8 cellular contexts compared by ENCODE assay signal in the genomic region with DNA sequence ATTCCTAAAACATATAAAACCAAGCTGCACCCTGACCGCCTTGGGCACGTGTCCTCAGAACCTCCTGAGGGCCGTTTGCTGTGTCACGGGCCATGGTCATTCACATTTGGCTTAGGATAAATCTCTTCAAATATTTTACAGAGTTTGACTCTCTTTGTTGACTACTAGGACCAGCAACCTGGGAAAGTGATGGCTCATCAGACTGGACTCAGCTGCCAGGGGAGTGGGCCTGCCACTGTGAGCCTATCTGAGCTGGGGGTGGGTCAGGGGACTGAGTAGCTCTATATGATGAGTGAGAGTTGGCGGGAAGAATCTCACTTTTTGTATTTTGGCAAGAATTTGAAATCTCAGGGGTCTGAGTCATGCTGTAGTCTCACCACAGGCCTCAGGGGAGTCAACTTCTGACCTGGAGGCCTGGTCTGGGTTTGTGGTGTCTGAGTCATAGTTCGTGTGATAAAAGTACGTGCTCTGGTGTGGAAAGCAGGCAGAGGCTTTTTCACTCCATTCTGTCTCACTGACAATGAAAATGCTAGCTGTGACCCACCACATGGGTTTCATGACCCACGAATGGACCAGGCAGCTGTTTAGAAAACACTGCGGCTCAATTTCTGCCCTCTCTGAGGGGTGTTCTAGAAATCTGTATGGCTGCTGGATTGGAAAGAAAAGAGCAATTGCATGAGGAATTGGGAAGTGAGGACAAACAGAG. TPM values are rescaled to one million over a fixed set of nuclear protein-coding genes. Genes with fewer than 3 reads are reported as not detected.
DNase-seq lines count a peak whose midpoint lies in the region; ATAC-seq and TF ChIP-seq lines count a peak whose summit lies in the region.

No MANE protein-coding gene starts in this region.

- H3K4me3 ChIP-seq in AG04450 (ENCODE audit: low read depth, low read length) (no peak overlapping the region), adrenal gland (no peak overlapping the region), kidney epithelial cell (ENCODE audit: low read depth, low read length) (no peak overlapping the region)

- DNase-seq in AG04450 (ENCODE audit: low read depth, low spot score) (peak; percentile 88), SKM-1 treated with dmso at 0.1 percent for 144 hours (lab: John Stamatoyannopoulos, UW; ENCODE audit: unreplicated experiment) (peak; percentile 92), adrenal gland (peak; percentile 68 to 92 (median 86)), kidney epithelial cell (ENCODE audit: low read depth) (peak; percentile 96), NCI-H2196 treated with DMSO at 0.1 percent for 48 hours (lab: John Stamatoyannopoulos, UW; ENCODE audit: unreplicated experiment) (no peak)
- DNase-seq in stimulated activated CD8-positive, alpha-beta memory T cell treated with anti-CD3 and anti-CD28 coated beads, Interleukin-15, amount 100 ng/mL, for 1 hour (ENCODE audit: low read depth) = peak; percentile 48

- POLR2A ChIA-PET in AG04450 (lab: Yijun Ruan, JAX) = interaction anchor here (1.0 kb wide), 1 partner anchor 10 kb away, joined by 3 read pairs; no protein-coding TSS in a partner anchor

- H3K27me3 ChIP-seq in AG04450 (ENCODE audit: control insufficient read depth, insufficient read depth, low read length) = no peaks in the 10 kb centered on the region
- no peaks in the 10 kb centered on the region for H3K27me3 ChIP-seq in adrenal gland
- no peaks in the 10 kb centered on the region for H3K27me3 ChIP-seq in kidney epithelial cell (ENCODE audit: control insufficient read depth, insufficient read depth, low read length)

- TF ChIP-seq POLR2A in adrenal gland (IDR thresholded peaks at IDR 0.05) = peak in 1 of 2 donors; percentile 58

- no peak for TF ChIP-seq CTCF in AG04450 (IDR thresholded peaks at IDR 0.05; ENCODE audit: low read depth, low read length)
- peak in 2 of 6 experiments; percentile 22 to 33 for TF ChIP-seq CTCF in adrenal gland (IDR thresholded peaks at IDR 0.05)
- no peak for TF ChIP-seq CTCF in kidney epithelial cell (IDR thresholded peaks at IDR 0.05; ENCODE audit: insufficient read depth, low read length, poor library complexity, severe bottlenecking)

- H3K9me3 ChIP-seq in AG04450 (ENCODE audit: control insufficient read depth, insufficient read depth, low read length) = no peaks in the 10 kb centered on the region
- no peaks in the 10 kb centered on the region for H3K9me3 ChIP-seq in adrenal gland (replicated peaks in 1 of 3)

- H3K4me1 ChIP-seq in adrenal gland (replicated peaks in 1 of 2) = peaks cover 7 to 36% of the 10 kb centered on the region in 2 donors

- WGBS in adrenal gland, 4 donors = 38 to 59% (median 49%) methylated on average over 7 to 9 of the region's 9 CpGs

- ATAC-seq in GM19324 (IDR thresholded peaks at IDR 0.05; ENCODE audit: low FRiP score, unreplicated experiment) = peak; percentile 42
- peak; percentile 80 for ATAC-seq in HG03378 (IDR thresholded peaks at IDR 0.05; ENCODE audit: unreplicated experiment)

- CTCF ChIA-PET in AG04450 (lab: Charles Lee) = interaction anchor here (0.7 to 3.4 kb wide), 2 partner anchors 25 to 97 kb away, joined by 4 to 24 read pairs; no protein-coding TSS in a partner anchor

- H3K27ac ChIP-seq in AG04450 (ENCODE audit: low read depth, low read length) (peak overlapping the region; percentile 73), adrenal gland (peak overlapping the region; percentile 9 to 97 (median 81))

- intact Hi-C loops in adrenal gland (cut with DNase I) = no loop called here

- H3K36me3 ChIP-seq in adrenal gland (replicated peaks in 1 of 2) (no peaks in the 10 kb centered on the region), kidney epithelial cell (ENCODE audit: control insufficient read depth, insufficient read depth, low read length) (no peaks in the 10 kb centered on the region)

RNA-seq across cellular contexts. Expression of gene UPP1, which starts 4.2 kb away (rescaled TPM):
- polyA plus RNA-seq in AG04450 (2011; rRNA removed) (7.9 and 8.3 TPM in 2 replicates), adrenal gland (100 to 1,000 TPM in 2 of 3 donors, 10 to 100 TPM in 1; 15.9 to 132 (median 112) TPM)
- polyA minus RNA-seq in AG04450 (2011; rRNA and poly(A)+ RNA removed) = 2.2 and 3.6 TPM in 2 replicates
- total RNA-seq in adrenal gland (10 to 100 TPM in 7 of 8 donors, 1 to 10 TPM in 1; 6.9 to 47.1 (median 24.8) TPM), kidney epithelial cell (421 and 429 TPM in 2 replicates)

RNA-seq across cellular contexts. Expression of gene C7orf57, which starts 49.5 kb away (rescaled TPM):
- not detected in 2 replicates for polyA plus RNA-seq in AG04450 (2011; rRNA removed)
- not detected in 2 replicates for polyA minus RNA-seq in AG04450 (2011; rRNA and poly(A)+ RNA removed)
- 1 to 10 TPM in 1 of 8 donors, not detected in 7; 1.7 TPM for total RNA-seq in adrenal gland
- polyA plus RNA-seq in adrenal gland = not detected
- total RNA-seq in kidney epithelial cell = 0.34 TPM in 1 of 2 replicates, not detected in the other

RNA-seq across cellular contexts. Expression of gene SUN3, which starts 56.0 kb away (rescaled TPM):
- polyA plus RNA-seq in AG04450 (2011; rRNA removed) (not detected in 2 replicates), adrenal gland (1 to 10 TPM in 1 of 3 donors, under 1 TPM in 1, not detected in 1; 0.20 to 1.0 TPM)
- polyA minus RNA-seq in AG04450 (2011; rRNA and poly(A)+ RNA removed) = not detected in 2 replicates
- total RNA-seq in adrenal gland (not detected), kidney epithelial cell (not detected in 2 replicates)
